In the genomic region with DNA sequence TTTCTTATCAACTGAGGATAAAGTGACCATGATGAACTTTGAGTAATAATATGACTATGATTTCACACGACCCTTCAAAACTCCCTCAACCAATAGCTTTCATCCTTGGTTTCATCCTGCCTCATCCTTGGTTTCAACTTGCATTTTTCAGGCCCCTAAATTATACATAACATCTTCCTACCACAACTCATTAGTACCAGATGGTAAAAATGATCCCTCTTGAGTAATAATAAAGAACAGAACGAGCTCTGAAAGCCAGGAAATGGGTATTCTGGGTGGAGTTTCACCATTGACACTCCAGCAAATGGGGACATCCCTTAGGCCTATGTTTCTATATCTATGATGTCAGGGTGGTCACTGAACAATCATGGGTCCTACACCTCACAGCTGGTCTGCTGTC, we compare ENCODE assay signal across 24 cellular contexts.
"Had no signal": no experiment of that assay in that cellular context is flagged by ENCODE, and none has a peak within 500 bp of the region (broad histone marks: within the 10 kb centered on the region; RNA-seq: fewer than 3 reads in every experiment).

No MANE protein-coding gene starts in this region.

- FAIRE-seq: colon, kidney, small intestine had no signal

- H3K27ac ChIP-seq: dorsolateral prefrontal cortex, epithelial cell of prostate, foreskin keratinocyte, gastroesophageal sphincter, heart left ventricle, hepatocyte, parathyroid adenoma, right lobe of liver, stomach, testis, tibial artery had no signal

- H3K79me2 ChIP-seq: hepatocyte, parathyroid adenoma had no signal

- H3K4me3 ChIP-seq: dorsolateral prefrontal cortex, gastroesophageal sphincter, heart left ventricle, hepatocyte, lung, mucosa of descending colon, right lobe of liver, stomach, testis, tibial artery had no signal

- H3K27me3 ChIP-seq: foreskin keratinocyte, gastroesophageal sphincter, heart left ventricle, hepatocyte, right lobe of liver, stomach, testis, tibial artery had no signal

- H2AFZ ChIP-seq: hepatocyte, parathyroid adenoma had no signal

- H3K9ac ChIP-seq: parathyroid adenoma had no signal

- H3K36me3 ChIP-seq: gastroesophageal sphincter, heart left ventricle, right lobe of liver, stomach, tibial artery had no signal

- H3K9me3 ChIP-seq: gastroesophageal sphincter, heart left ventricle, mucosa of descending colon, right lobe of liver, stomach, testis, tibial artery had no signal

- H3K4me1 ChIP-seq: foreskin keratinocyte, gastroesophageal sphincter, heart left ventricle, parathyroid adenoma, right lobe of liver, stomach, testis, tibial artery had no signal

- DNase-seq: dorsolateral prefrontal cortex; effector CD4-positive, alpha-beta T cell; foreskin keratinocyte; heart left ventricle; kidney; mesenchymal stem cell; mucosa of descending colon; naive B cell; right lobe of liver; small intestine; stimulated activated CD4-positive, alpha-beta T cell treated with anti-CD3 and anti-CD28 coated beads, Interleukin-15, amount 100 ng/mL, for 24 hours; stimulated activated CD4-positive, alpha-beta T cell treated with anti-CD3 and anti-CD28 coated beads, Interleukin-2, amount 100 ng/mL, for 48 hours; stimulated activated naive B cell treated with anti-CD40 and anti-IgM and Interleukin-4, amounts not matched to agents 10 μg/mL and 1 μg/mL and 100 μg/mL, for 72 hours; stomach; testis; tibial artery had no signal

- H3K4me2 ChIP-seq: hepatocyte had no signal

- ATAC-seq: esophagus mucosa; foreskin keratinocyte; gastroesophageal sphincter; heart left ventricle; left lobe of liver; mucosa of descending colon; right lobe of liver; stimulated activated naive B cell treated with anti-CD40 and anti-IgM and Interleukin-4, amounts not matched to agents 10 μg/mL and 1 μg/mL and 100 μg/mL, for 72 hours had no signal
